8 cellular contexts compared by ENCODE assay signal in the genomic region with DNA sequence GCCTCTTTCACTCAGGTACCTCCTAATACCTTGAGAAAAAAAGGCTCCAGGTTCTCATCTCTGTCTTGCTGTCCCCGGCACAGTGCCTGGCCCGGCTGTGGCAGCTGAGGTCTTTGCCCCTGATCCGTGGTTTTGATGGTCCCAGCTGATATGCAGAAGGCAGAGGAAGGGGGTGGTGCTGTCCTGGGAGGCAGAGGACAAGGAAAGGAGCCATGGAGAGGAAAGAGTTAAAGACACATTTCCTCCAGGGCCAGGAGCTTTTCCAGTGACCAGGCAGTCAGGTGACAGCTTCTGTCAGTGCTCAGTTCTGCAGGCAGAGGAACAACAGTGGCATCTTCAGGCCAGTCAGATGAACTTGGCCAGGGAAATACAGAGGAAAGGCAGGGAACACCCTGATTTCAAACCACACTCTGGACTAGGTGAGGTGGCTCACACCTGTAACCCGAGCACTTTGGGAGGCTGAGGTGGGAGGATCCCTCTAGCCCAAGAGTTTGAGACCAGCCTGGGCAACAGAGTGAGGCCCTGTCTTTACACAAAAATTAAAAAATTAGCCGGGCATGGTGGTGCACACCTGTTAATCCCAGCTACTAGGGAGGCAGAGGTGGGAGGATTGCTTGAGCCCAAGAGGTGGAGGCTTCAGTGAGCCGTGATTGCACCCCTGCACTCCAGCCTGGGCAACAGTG. TPM values are rescaled to one million over a fixed set of nuclear protein-coding genes. Genes with fewer than 3 reads are reported as not detected.
DNase-seq lines count a peak whose midpoint lies in the region; ATAC-seq and TF ChIP-seq lines count a peak whose summit lies in the region.

No MANE protein-coding gene starts in this region.

- in situ Hi-C loops in GM13977 (cut with MboI; ENCODE audit: low pct_unique_long_range_greater_than_20kb, low sequenced_read_pairs, unreplicated experiment) = loop anchor here (25.0 kb wide), 2 partner anchors 452 to 627 kb away; no protein-coding TSS in a partner anchor

- peaks cover 54% of the 10 kb centered on the region for H3K4me1 Mint-ChIP-seq in nephron progenitor cell

- H3K27me3 Mint-ChIP-seq in nephron progenitor cell (ENCODE audit: low read depth, poor library complexity) = peaks cover 3% of the 10 kb centered on the region

- DNase-seq in AG04450 (ENCODE audit: low read depth, low spot score) = peak; percentile 37
- DNase-seq in GM13977 (ENCODE audit: low spot score) = peak; percentile 43
- DNase-seq in NCI-H526 (lab: John Stamatoyannopoulos, UW) = peak; percentile 57 to 70
- peak; percentile 93 for DNase-seq in cerebellar cortex (ENCODE audit: low spot score)
- peak; percentile 54 for DNase-seq in nephron progenitor cell

- no peak overlapping the region for H3K4me3 ChIP-seq in AG04450 (ENCODE audit: low read depth, low read length)

- CTCF ChIA-PET in AG04450 (lab: Charles Lee) = interaction anchor here (0.6 to 8.2 kb wide), 14 partner anchors 18 to 633 kb away, joined by 3 to 243 read pairs (median 4); no protein-coding TSS in a partner anchor

- no peak overlapping the region for H3K27ac ChIP-seq in AG04450 (ENCODE audit: low read depth, low read length)

- no peaks in the 10 kb centered on the region; the same call in 1 of the 2 replicates for H3K9me3 ChIP-seq in AG04450 (ENCODE audit: control insufficient read depth, insufficient read depth, low read length)

- H3K36me3 Mint-ChIP-seq in nephron progenitor cell (ENCODE audit: low read depth) = peaks cover 4% of the 10 kb centered on the region

- TF ChIP-seq CTCF in AG04450 (IDR thresholded peaks at IDR 0.05; ENCODE audit: low read depth, low read length) = peak; percentile 74
- peak; percentile 64 for TF ChIP-seq CTCF in GM13977 (IDR thresholded peaks at IDR 0.05; ENCODE audit: extremely low read depth, insufficient read depth, missing control alignments)
- peak; percentile 67 for TF ChIP-seq CTCF in nephron progenitor cell (IDR thresholded peaks at IDR 0.05)

- H3K9me3 Mint-ChIP-seq in nephron progenitor cell = no peaks in the 10 kb centered on the region

- no peak overlapping the region for H3K4me3 Mint-ChIP-seq in nephron progenitor cell

- H3K27ac Mint-ChIP-seq in nephron progenitor cell = no peak overlapping the region

- H3K27me3 ChIP-seq in AG04450 (ENCODE audit: control insufficient read depth, insufficient read depth, low read length) = no peaks in the 10 kb centered on the region

- ATAC-seq in GM21737 (IDR thresholded peaks at IDR 0.05; ENCODE audit: unreplicated experiment) = no peak
- ATAC-seq in HG03159 (IDR thresholded peaks at IDR 0.05; ENCODE audit: unreplicated experiment) = no peak
- ATAC-seq in HG03095 (IDR thresholded peaks at IDR 0.05; ENCODE audit: unreplicated experiment) = no peak

- POLR2A ChIA-PET in AG04450 (lab: Yijun Ruan, JAX) = no interaction called here

RNA-seq across cellular contexts. Expression of gene COG1, which starts 3.3 kb away (rescaled TPM):
- 30.2 and 36.9 TPM in 2 replicates for polyA plus RNA-seq in AG04450 (2011; rRNA removed)
- polyA minus RNA-seq in AG04450 (2011; rRNA and poly(A)+ RNA removed) = 42.8 and 59.6 TPM in 2 replicates

RNA-seq across cellular contexts. Expression of gene SSTR2, which starts 24.7 kb away (rescaled TPM):
- 0.11 and 0.15 TPM in 2 replicates for polyA plus RNA-seq in AG04450 (2011; rRNA removed)
- 0.22 and 0.28 TPM in 2 replicates for polyA minus RNA-seq in AG04450 (2011; rRNA and poly(A)+ RNA removed)

Comparison
In these comparisons a context has a peak if more than half of its experiments do, and no peak if none do; other contexts are left out.
1. DNase-seq: peak in every context shown above with its lines; median percentile 93 in cerebellar cortex; 64 in NCI-H526; 54 in nephron progenitor cell; 43 in GM13977; 37 in AG04450.